In genomic region chr17:17554266-17554665, GRCh38 we compare ENCODE assay signal across 18 cellular contexts. TPM values are rescaled to one million over a fixed set of nuclear protein-coding genes. Genes with fewer than 3 reads are reported as not detected.
DNase-seq lines count a peak whose midpoint lies in the region; ATAC-seq and TF ChIP-seq lines count a peak whose summit lies in the region.
"Had no signal": no experiment of that assay in that cellular context is flagged by ENCODE, and none has a peak within 500 bp of the region (broad histone marks: within the 10 kb centered on the region; RNA-seq: fewer than 3 reads in every experiment).

No MANE protein-coding gene starts in this region.

- H3K27ac ChIP-seq in BLaER1 treated with 17β-estradiol and CSF1 and Interleukin-3, amounts not matched to agents 10 nM and 100 nM: no peak overlapping the region
- H3K27ac ChIP-seq in GM23338 (ENCODE audit: low read depth): no peak overlapping the region
- no peak overlapping the region for H3K27ac ChIP-seq in neuronal stem cell (replicated peaks; ENCODE audit: low read length)
- H3K27ac ChIP-seq: A549, GM23248 had no signal

- H3K79me1 ChIP-seq in neuronal stem cell (ENCODE audit: low read depth, low read length): no peaks in the 10 kb centered on the region

- H3K9me2 ChIP-seq in GM23338 (ENCODE audit: insufficient read depth): no peaks in the 10 kb centered on the region

- no CpG with 5 or more reads among the region's 17 CpGs for WGBS in neuronal stem cell (ENCODE audit: extremely low coverage in 2 of 2, insufficient read length in 2 of 2, insufficient replicate concordance in 1 of 2), 2 donors

- H2BK5ac ChIP-seq in neuronal stem cell (ENCODE audit: low read length): no peak overlapping the region

- H3K23ac ChIP-seq in neuronal stem cell (ENCODE audit: low read depth, low read length, poor library complexity): peak overlapping the region; percentile 45

- H3K9ac ChIP-seq in BLaER1 treated with 17β-estradiol and CSF1 and Interleukin-3, amounts not matched to agents 10 nM and 100 nM: no peak overlapping the region
- H3K9ac ChIP-seq in neuronal stem cell (ENCODE audit: low read depth, low read length, poor library complexity): peak overlapping the region; percentile 65
- H3K9ac ChIP-seq: GM23248 had no signal

- peaks cover 0 to 13% (median 0%) of the 10 kb centered on the region in 11 experiments; a peak in 2 of 22 replicates for H3K27me3 ChIP-seq in BLaER1 treated with 17β-estradiol and CSF1 and Interleukin-3, amounts not matched to agents 10 nM and 100 nM
- no peaks in the 10 kb centered on the region for H3K27me3 ChIP-seq in GM23338 (ENCODE audit: insufficient read depth)
- no peaks in the 10 kb centered on the region for H3K27me3 ChIP-seq in neuronal stem cell (ENCODE audit: control insufficient read depth in 3 of 3, insufficient read depth in 3 of 3, low read depth in 1 of 3, low read length in 3 of 3)
- H3K27me3 ChIP-seq: BE2C had no signal

- no peak overlapping the region for H3K4ac ChIP-seq in neuronal stem cell (ENCODE audit: low read length)

- no peak overlapping the region for H2BK12ac ChIP-seq in neuronal stem cell (ENCODE audit: low read length)

- H3K4me2 ChIP-seq in BLaER1 treated with 17β-estradiol and CSF1 and Interleukin-3, amounts not matched to agents 10 nM and 100 nM: peak overlapping the region in 6 of 11 experiments; percentile 9 to 96 (median 82); a peak in 11 of 22 replicates
- H3K4me2 ChIP-seq in GM23338: no peak overlapping the region
- no peak overlapping the region for H3K4me2 ChIP-seq in neuronal stem cell (ENCODE audit: insufficient read depth, low read length, poor library complexity, severe bottlenecking)
- H3K4me2 ChIP-seq: A549 had no signal

- intact Hi-C loops in left ventricle myocardium superior (cut with micrococcal nuclease): no loop called here

- no peak overlapping the region for H3K4me3 ChIP-seq in BLaER1 treated with 17β-estradiol and CSF1 and Interleukin-3, amounts not matched to agents 10 nM and 100 nM
- H3K4me3 ChIP-seq in GM23338: no peak overlapping the region
- H3K4me3 ChIP-seq in neuronal stem cell (ENCODE audit: low read length in 2 of 2): no peak overlapping the region
- H3K4me3 ChIP-seq: A549, GM12878, GM23248 had no signal

- no peak overlapping the region for H3K4me3 Mint-ChIP-seq in GM23338
- H3K4me3 Mint-ChIP-seq: CD4-positive, CD25-positive, alpha-beta regulatory T cell; IgD-negative memory B cell had no signal

- peak overlapping the region; percentile 49 for H3K18ac ChIP-seq in neuronal stem cell (ENCODE audit: low read length)

- ATAC-seq in GM23338 (no peak), left ventricle myocardium superior (no peak)
- ATAC-seq: A549, GM12878 had no signal

- H3K4me1 Mint-ChIP-seq in GM23338: peaks cover 4% of the 10 kb centered on the region; the same call in 1 of the 3 replicates
- H3K4me1 Mint-ChIP-seq: IgD-negative memory B cell had no signal

- H4K20me1 ChIP-seq in BLaER1 treated with 17β-estradiol and CSF1 and Interleukin-3, amounts not matched to agents 10 nM and 100 nM: peaks cover 0 to 79% (median 20%) of the 10 kb centered on the region in 11 experiments; a peak in 13 of 22 replicates
- H4K20me1 ChIP-seq in GM23338 (replicated peaks; ENCODE audit: insufficient read depth): no peaks in the 10 kb centered on the region; the same call in 1 of the 2 replicates

- DNase-seq in GM23338 (ENCODE audit: low spot score) (no peak), left ventricle myocardium superior (peak; percentile 31), neuronal stem cell (ENCODE audit: low spot score) (no peak), SHP77 treated with DMSO at 0.1 percent for 48 hours (lab: John Stamatoyannopoulos, UW) (no peak), germinal center (ENCODE audit: low spot score) (no peak)
- DNase-seq in activated CD8-positive, alpha-beta memory T cell treated with anti-CD3 and anti-CD28 coated beads, Interleukin-2, amount 50 U/mL, for 48 hours: no peak
- DNase-seq: BE2C; Calu3; CD4-positive, CD25-positive, alpha-beta regulatory T cell; DMS 273 treated with DMSO at 0.1 percent for 48 hours; DMS79; GM23248; H7 had no signal

- no peak overlapping the region for H4K8ac ChIP-seq in neuronal stem cell (ENCODE audit: low read depth, low read length)

- no peak overlapping the region for H2BK15ac ChIP-seq in neuronal stem cell (ENCODE audit: low read length)

- H3K36me3 Mint-ChIP-seq in GM23338 (ENCODE audit: low read depth): no peaks in the 10 kb centered on the region
- H3K36me3 Mint-ChIP-seq: CD4-positive, CD25-positive, alpha-beta regulatory T cell had no signal

- H2AK5ac ChIP-seq in neuronal stem cell (ENCODE audit: low read depth, low read length): no peak overlapping the region

- no peak overlapping the region for H2BK120ac ChIP-seq in neuronal stem cell (ENCODE audit: low read depth, low read length)

- H2AFZ ChIP-seq in GM23338 (no peak overlapping the region), neuronal stem cell (ENCODE audit: low read length) (no peak overlapping the region)
- H2AFZ ChIP-seq: GM23248 had no signal

- H3K79me2 ChIP-seq in GM23338 (replicated peaks; ENCODE audit: insufficient read depth): no peaks in the 10 kb centered on the region

- H3K27me3 Mint-ChIP-seq in GM23338 (ENCODE audit: insufficient read depth, low read depth, poor library complexity): peaks cover 9% of the 10 kb centered on the region
- H3K27me3 Mint-ChIP-seq: CD4-positive, CD25-positive, alpha-beta regulatory T cell; IgD-negative memory B cell had no signal

- no peak for TF ChIP-seq CTCF in GM23338 (conservative IDR thresholded peaks at IDR 0.05; ENCODE audit: low read depth in 2 of 2)

- H3K4me1 ChIP-seq in BLaER1 treated with 17β-estradiol and CSF1 and Interleukin-3, amounts not matched to agents 10 nM and 100 nM: peaks cover 28 to 100% (median 97%) of the 10 kb centered on the region in 10 experiments
- H3K4me1 ChIP-seq in GM23338 (ENCODE audit: insufficient read depth) (no peaks in the 10 kb centered on the region), neuronal stem cell (ENCODE audit: control insufficient read depth in 2 of 2, insufficient read depth in 1 of 2, low read depth in 1 of 2, low read length in 2 of 2) (peaks cover 10% of the 10 kb centered on the region in 2 donors)
- H3K4me1 ChIP-seq: A549 had no signal

- peak overlapping the region; percentile 82 for H3K27ac Mint-ChIP-seq in GM23338
- H3K27ac Mint-ChIP-seq: IgD-negative memory B cell had no signal

- H3K9me3 Mint-ChIP-seq in GM23338: no peaks in the 10 kb centered on the region
- H3K9me3 Mint-ChIP-seq: CD4-positive, CD25-positive, alpha-beta regulatory T cell; IgD-negative memory B cell had no signal

- H3F3A ChIP-seq in GM23338 (replicated peaks; ENCODE audit: low read depth): no peaks in the 10 kb centered on the region

- H3K14ac ChIP-seq in neuronal stem cell (ENCODE audit: low read length): no peak overlapping the region

- no peaks in the 10 kb centered on the region for H3K36me3 ChIP-seq in BLaER1 treated with 17β-estradiol and CSF1 and Interleukin-3, amounts not matched to agents 10 nM and 100 nM
- H3K36me3 ChIP-seq in GM23338 (ENCODE audit: insufficient read depth) (no peaks in the 10 kb centered on the region), neuronal stem cell (replicated peaks in 1 of 2; ENCODE audit: control insufficient read depth in 2 of 2, insufficient read depth in 2 of 2, low read length in 2 of 2) (no peaks in the 10 kb centered on the region)
- H3K36me3 ChIP-seq: BE2C had no signal

- H4K91ac ChIP-seq in neuronal stem cell (ENCODE audit: low read depth, low read length, poor library complexity): no peak overlapping the region

- H3K9me3 ChIP-seq in BLaER1 treated with 17β-estradiol and CSF1 and Interleukin-3, amounts not matched to agents 10 nM and 100 nM (replicated peaks in 1 of 11): no peaks in the 10 kb centered on the region
- no peaks in the 10 kb centered on the region for H3K9me3 ChIP-seq in neuronal stem cell (replicated peaks in 1 of 2; ENCODE audit: control insufficient read depth in 2 of 2, insufficient read depth in 1 of 2, low read depth in 1 of 2, low read length in 2 of 2)
- H3K9me3 ChIP-seq: A549, BE2C had no signal

TF ChIP-seq in GM23338, 12 proteins besides CTCF, POLR2A, EP300 and RAD21 (continues in another document):
- TF ChIP-seq REST (IDR thresholded peaks at IDR 0.05; ENCODE audit: unreplicated experiment): no peak
- TF ChIP-seq CREB1 (CRISPR knock-in tag; IDR thresholded peaks at IDR 0.05; ENCODE audit: low read depth): no peak
- TF ChIP-seq NANOG (IDR thresholded peaks at IDR 0.05; ENCODE audit: borderline replicate concordance): no peak

RNA-seq across cellular contexts. Expression of gene PEMT, which starts 37.2 kb away (rescaled TPM):
- total RNA-seq in GM23338 (2014; rRNA removed; shearing (Covaris generic)): 46.0 and 54.8 TPM in 2 replicates
- polyA plus RNA-seq in GM23338 (2016; fragmentation: Nextera tagmentation; extraction: Ambion mirVana): 55.2 and 62.7 TPM in 2 replicates
- 17.9 TPM for total RNA-seq in left ventricle myocardium superior
- 42.5 TPM for polyA plus RNA-seq in neuronal stem cell (2013, experiment 1 of 2)
- polyA plus RNA-seq in neuronal stem cell (2013, experiment 2 of 2): 39.1 TPM

RNA-seq across cellular contexts. Expression of gene RASD1, which starts 58.1 kb away (rescaled TPM):
- total RNA-seq in GM23338 (2014; rRNA removed; shearing (Covaris generic)): 1.4 and 3.7 TPM in 2 replicates
- polyA plus RNA-seq in GM23338 (2016; fragmentation: Nextera tagmentation; extraction: Ambion mirVana): 3.6 and 3.9 TPM in 2 replicates
- 50.8 TPM for total RNA-seq in left ventricle myocardium superior
- polyA plus RNA-seq in neuronal stem cell (2013, experiment 1 of 2): 1.2 TPM
- polyA plus RNA-seq in neuronal stem cell (2013, experiment 2 of 2): 0.90 TPM
- total RNA-seq: Calu3, G401, GM12878 had no signal

Comparison
In these comparisons a context has a peak if more than half of its experiments do, and no peak if none do; other contexts are left out.
1. H3K4me2 ChIP-seq: peak in BLaER1 treated with 17β-estradiol and CSF1 and Interleukin-3, amounts not matched to agents 10 nM and 100 nM (6 of 11); none in GM23338 (single experiment) and neuronal stem cell (single experiment).
2. RNA of gene RASD1, which starts 58.1 kb away (total RNA-seq): 50.8 TPM in left ventricle myocardium superior (single experiment); 1.4 to 3.7 TPM in GM23338; every median in the first group is over 10 times any median in the second.